ENCODE assay signal across 21 cellular contexts in the genomic region with DNA sequence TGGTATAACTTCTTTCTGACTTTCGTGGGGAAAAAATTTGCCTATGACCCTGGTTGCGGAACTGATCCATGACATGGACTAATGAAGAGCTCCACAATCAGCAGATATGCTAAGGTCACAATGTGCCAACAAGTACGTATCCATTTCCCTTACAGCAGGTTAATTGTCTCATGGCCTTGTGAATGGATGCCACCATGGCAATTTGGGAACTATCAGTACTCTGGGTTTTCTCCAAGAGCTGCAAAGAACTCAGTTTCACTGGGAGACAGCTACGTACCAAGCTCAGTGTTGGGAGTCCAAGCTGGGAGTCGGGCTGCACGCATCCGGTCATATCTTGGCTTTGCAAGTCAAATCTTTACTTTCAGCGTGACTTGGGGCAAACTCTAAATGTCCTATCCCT.
"Had no signal": no experiment of that assay in that cellular context is flagged by ENCODE, and none has a peak within 500 bp of the region (broad histone marks: within the 10 kb centered on the region; RNA-seq: fewer than 3 reads in every experiment).

No MANE protein-coding gene starts in this region.

- H3K9ac ChIP-seq: SK-N-SH had no signal

- DNase-seq: KBM-7, MV-4-11, NCI-H1048, NCI-H1105, NCI-H1417, NCI-H1436 treated with DMSO at 0.1 percent for 48 hours, NCI-H1694, NCI-H187 treated with DMSO at 0.1 percent for 48 hours, NCI-H2029 treated with DMSO at 0.1 percent for 48 hours, NCI-H2227 treated with DMSO at 0.1 percent for 48 hours, NCI-H524, NCI-H82, PC-3, SHP77, SK-N-SH, SW 1271, T-cell had no signal

- H3K4me2 ChIP-seq: SK-N-SH had no signal

- H3K27ac ChIP-seq: HL-60, RWPE1 had no signal

- ATAC-seq: Panc1, PC-3, T-cell had no signal

- FAIRE-seq: HTR-8/SVneo had no signal

- H3K9me3 ChIP-seq: SK-N-SH had no signal
